In genomic region chr6:31927868-31928671, GRCh38 we compare ENCODE assay signal across 13 cellular contexts. TPM values are rescaled to one million over a fixed set of nuclear protein-coding genes. Genes with fewer than 3 reads are reported as not detected.
DNase-seq lines count a peak whose midpoint lies in the region; ATAC-seq and TF ChIP-seq lines count a peak whose summit lies in the region.
"Had no signal": no experiment of that assay in that cellular context is flagged by ENCODE, and none has a peak within 500 bp of the region (broad histone marks: within the 10 kb centered on the region; RNA-seq: fewer than 3 reads in every experiment).

No MANE protein-coding gene starts in this region.

- no peak for DNase-seq in SJCRH30
- no peak for DNase-seq in left lobe of liver (ENCODE audit: low spot score)
- DNase-seq in hepatic stellate cell (ENCODE audit: low spot score) = no peak
- DNase-seq in Ammon's horn (ENCODE audit: low spot score) = no peak
- DNase-seq: activated CD4-positive, CD25-positive, alpha-beta regulatory T cell treated with anti-CD3 and anti-CD28 coated beads, Interleukin-2, amount 50 U/mL, for 72 hours; activated naive CD8-positive, alpha-beta T cell treated with anti-CD3 and anti-CD28 coated beads for 36 hours; DND-41; NCI-H1436 treated with DMSO at 0.1 percent for 48 hours; NCI-H524 had no signal

- H3K27me3 ChIP-seq in SJCRH30 = no peaks in the 10 kb centered on the region
- H3K27me3 ChIP-seq: BLaER1 had no signal

- ATAC-seq in left lobe of liver (peak; percentile 28), SK-N-SH treated with all-trans-retinoic acid at 6 μM for 48 hours (no peak)

- H3K4me3 ChIP-seq in SJCRH30 (peak overlapping the region; percentile 26), skin epidermis (peak overlapping the region in 3 of 7 experiments; percentile 6 to 34 (median 11))
- H3K4me3 ChIP-seq: BLaER1 had no signal

- H3K27ac ChIP-seq in SJCRH30 (no peak overlapping the region), skin epidermis (peak overlapping the region in 11 of 21 experiments; percentile 8 to 76 (median 43))
- H3K27ac ChIP-seq: BLaER1, epithelial cell of prostate had no signal

- no peaks in the 10 kb centered on the region for H3K36me3 ChIP-seq in SJCRH30
- H3K36me3 ChIP-seq: BLaER1 had no signal

- no peaks in the 10 kb centered on the region for H3K4me1 ChIP-seq in SJCRH30
- H3K4me1 ChIP-seq: BLaER1 had no signal

- no peaks in the 10 kb centered on the region for H3K9me3 ChIP-seq in SJCRH30 (replicated peaks)
- H3K9me3 ChIP-seq: BLaER1 had no signal

TF ChIP-seq in SK-N-SH treated with all-trans-retinoic acid at 6 μM for 48 hours, 23 proteins besides CTCF, POLR2A, EP300 and RAD21:
- TF ChIP-seq TOX (CRISPR knock-in tag; IDR thresholded peaks at IDR 0.05; ENCODE audit: borderline replicate concordance) (no peak), CSRNP3 (CRISPR knock-in tag; IDR thresholded peaks at IDR 0.05) (no peak), GLIS3 (CRISPR knock-in tag; IDR thresholded peaks at IDR 0.05) (no peak), ISL1 (CRISPR knock-in tag; IDR thresholded peaks at IDR 0.05) (no peak), ZC3H10 (CRISPR knock-in tag; IDR thresholded peaks at IDR 0.05) (no peak), ESRRG (CRISPR knock-in tag; IDR thresholded peaks at IDR 0.05) (no peak), ZNF8 (CRISPR knock-in tag; IDR thresholded peaks at IDR 0.05) (no peak), CSDC2 (CRISPR knock-in tag; IDR thresholded peaks at IDR 0.05) (no peak), BACH2 (CRISPR knock-in tag; IDR thresholded peaks at IDR 0.05; ENCODE audit: borderline replicate concordance) (no peak), ZFP3 (CRISPR knock-in tag; IDR thresholded peaks at IDR 0.05) (no peak), ZNF70 (CRISPR knock-in tag; IDR thresholded peaks at IDR 0.05) (no peak), RARB (CRISPR knock-in tag; IDR thresholded peaks at IDR 0.05) (no peak), ZNF565 (CRISPR knock-in tag; conservative IDR thresholded peaks at IDR 0.05; ENCODE audit: low read depth) (no peak)
- TF ChIP-seq, protein P1, sequence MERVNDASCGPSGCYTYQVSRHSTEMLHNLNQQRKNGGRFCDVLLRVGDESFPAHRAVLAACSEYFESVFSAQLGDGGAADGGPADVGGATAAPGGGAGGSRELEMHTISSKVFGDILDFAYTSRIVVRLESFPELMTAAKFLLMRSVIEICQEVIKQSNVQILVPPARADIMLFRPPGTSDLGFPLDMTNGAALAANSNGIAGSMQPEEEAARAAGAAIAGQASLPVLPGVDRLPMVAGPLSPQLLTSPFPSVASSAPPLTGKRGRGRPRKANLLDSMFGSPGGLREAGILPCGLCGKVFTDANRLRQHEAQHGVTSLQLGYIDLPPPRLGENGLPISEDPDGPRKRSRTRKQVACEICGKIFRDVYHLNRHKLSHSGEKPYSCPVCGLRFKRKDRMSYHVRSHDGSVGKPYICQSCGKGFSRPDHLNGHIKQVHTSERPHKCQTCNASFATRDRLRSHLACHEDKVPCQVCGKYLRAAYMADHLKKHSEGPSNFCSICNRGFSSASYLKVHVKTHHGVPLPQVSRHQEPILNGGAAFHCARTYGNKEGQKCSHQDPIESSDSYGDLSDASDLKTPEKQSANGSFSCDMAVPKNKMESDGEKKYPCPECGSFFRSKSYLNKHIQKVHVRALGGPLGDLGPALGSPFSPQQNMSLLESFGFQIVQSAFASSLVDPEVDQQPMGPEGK (CRISPR knock-in tag; IDR thresholded peaks at IDR 0.05; ENCODE audit: borderline replicate concordance) = no peak
TF ChIP-seq in SK-N-SH treated with all-trans-retinoic acid at 6 μM for 48 hours: peak in this region for 0.

RNA-seq across cellular contexts. Expression of gene C2, which starts 0.6 kb away (rescaled TPM):
- total RNA-seq in SJCRH30 (2014; rRNA removed; shearing (Covaris generic)) = 1.2 and 1.5 TPM in 2 replicates
- total RNA-seq in left lobe of liver = 451 TPM

RNA-seq across cellular contexts. Expression of gene CFB, which starts 17.8 kb away (rescaled TPM):
- not detected in 2 replicates for total RNA-seq in SJCRH30 (2014; rRNA removed; shearing (Covaris generic))
- 1,916 TPM for total RNA-seq in left lobe of liver

RNA-seq across cellular contexts. Expression of gene ZBTB12, which starts 26.2 kb away (rescaled TPM):
- 4.8 and 5.4 TPM in 2 replicates for total RNA-seq in SJCRH30 (2014; rRNA removed; shearing (Covaris generic))
- total RNA-seq in left lobe of liver = 0.86 TPM

RNA-seq across cellular contexts. Expression of gene EHMT2, which starts 30.6 kb away (rescaled TPM):
- total RNA-seq in SJCRH30 (2014; rRNA removed; shearing (Covaris generic)) = 42.1 and 48.4 TPM in 2 replicates
- total RNA-seq in left lobe of liver = 15.7 TPM

RNA-seq across cellular contexts. Expression of gene NELFE, which starts 30.7 kb away (rescaled TPM):
- 66.3 and 70.1 TPM in 2 replicates for total RNA-seq in SJCRH30 (2014; rRNA removed; shearing (Covaris generic))
- 15.3 TPM for total RNA-seq in left lobe of liver

Comparison
In these comparisons a context has a peak if more than half of its experiments do, and no peak if none do; other contexts are left out.
1. RNA of gene C2, which starts 0.6 kb away (total RNA-seq): 451 TPM in left lobe of liver (single experiment); 1.2 to 1.5 TPM in SJCRH30; every median in the first group is over 100 times any median in the second.
2. RNA of gene CFB, which starts 17.8 kb away (total RNA-seq): 1,916 TPM in left lobe of liver (single experiment); not detected in SJCRH30; every median in the first group is over 1,000 times any median in the second.